1 cellular context compared by ENCODE assay signal in the genomic region with DNA sequence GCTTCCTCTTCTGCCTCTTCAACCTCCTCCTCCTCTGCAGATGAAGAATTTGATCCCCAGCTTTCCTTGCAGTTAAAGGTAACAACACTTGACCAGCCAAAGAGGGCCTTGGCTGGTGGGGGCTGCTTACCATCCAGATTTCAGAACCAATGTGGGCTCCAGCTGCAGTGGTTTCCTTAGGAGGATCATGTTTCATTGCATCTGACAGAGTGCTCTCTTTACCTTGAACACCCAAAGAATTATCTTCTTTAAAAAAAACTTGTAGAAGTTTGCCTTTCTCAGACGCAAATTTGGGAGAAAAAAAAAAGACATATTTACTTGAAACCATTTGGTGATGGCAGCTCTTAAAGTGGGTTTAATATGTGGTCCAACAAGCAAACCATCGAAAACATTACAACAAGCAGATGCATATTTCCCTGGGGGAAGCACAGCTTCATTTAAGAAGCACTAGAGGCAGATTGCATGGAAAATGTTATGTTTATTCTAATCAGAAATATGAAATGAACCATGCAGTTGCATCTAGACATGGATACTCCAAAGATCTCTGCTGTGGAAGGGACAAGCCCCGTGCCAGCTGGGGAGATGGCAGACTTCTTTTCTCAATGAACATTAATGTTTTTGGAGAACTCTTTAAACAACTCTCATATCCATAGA.
TF ChIP-seq lines count a peak whose summit lies in the region.

No MANE protein-coding gene starts in this region.

TF ChIP-seq in SK-N-SH treated with all-trans-retinoic acid at 6 μM for 48 hours, 23 proteins besides CTCF, POLR2A, EP300 and RAD21 (continued from another document):
- TF ChIP-seq, protein P1, sequence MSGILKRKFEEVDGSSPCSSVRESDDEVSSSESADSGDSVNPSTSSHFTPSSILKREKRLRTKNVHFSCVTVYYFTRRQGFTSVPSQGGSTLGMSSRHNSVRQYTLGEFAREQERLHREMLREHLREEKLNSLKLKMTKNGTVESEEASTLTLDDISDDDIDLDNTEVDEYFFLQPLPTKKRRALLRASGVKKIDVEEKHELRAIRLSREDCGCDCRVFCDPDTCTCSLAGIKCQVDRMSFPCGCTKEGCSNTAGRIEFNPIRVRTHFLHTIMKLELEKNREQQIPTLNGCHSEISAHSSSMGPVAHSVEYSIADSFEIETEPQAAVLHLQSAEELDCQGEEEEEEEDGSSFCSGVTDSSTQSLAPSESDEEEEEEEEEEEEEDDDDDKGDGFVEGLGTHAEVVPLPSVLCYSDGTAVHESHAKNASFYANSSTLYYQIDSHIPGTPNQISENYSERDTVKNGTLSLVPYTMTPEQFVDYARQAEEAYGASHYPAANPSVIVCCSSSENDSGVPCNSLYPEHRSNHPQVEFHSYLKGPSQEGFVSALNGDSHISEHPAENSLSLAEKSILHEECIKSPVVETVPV (CRISPR knock-in tag; IDR thresholded peaks at IDR 0.05), result no peak
